Comparison of ENCODE assay signal across 11 cellular contexts in the genomic region with DNA sequence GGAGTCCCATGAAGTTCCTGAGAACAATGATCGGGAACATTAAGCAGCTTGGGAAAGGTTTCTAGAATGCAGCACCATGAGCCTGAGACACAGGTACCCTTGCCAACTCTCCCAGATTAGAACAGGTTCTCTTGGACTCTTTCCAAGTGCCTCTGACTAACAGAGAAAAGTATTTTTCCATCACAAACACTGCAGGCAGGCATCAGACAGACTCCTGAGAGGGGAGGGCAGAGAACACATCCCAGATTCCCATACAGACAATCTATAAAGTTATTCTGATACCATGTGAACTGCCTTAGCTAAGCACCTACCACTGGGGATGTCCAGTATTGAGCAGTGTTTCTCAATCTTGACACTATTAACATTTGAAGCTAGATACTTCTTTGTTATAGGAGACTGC. TPM values are rescaled to one million over a fixed set of nuclear protein-coding genes. Genes with fewer than 3 reads are reported as not detected.
DNase-seq lines count a peak whose midpoint lies in the region; ATAC-seq and TF ChIP-seq lines count a peak whose summit lies in the region.
"Had no signal": no experiment of that assay in that cellular context is flagged by ENCODE, and none has a peak within 500 bp of the region (broad histone marks: within the 10 kb centered on the region; RNA-seq: fewer than 3 reads in every experiment).

No MANE protein-coding gene starts in this region.

- intact Hi-C loops in PC-9 (cut with micrococcal nuclease; ENCODE audit: unreplicated experiment) (no loop called here), esophagus squamous epithelium (cut with DNase I) (no loop called here)

- no peak overlapping the region for H2AFZ ChIP-seq in PC-9

- POLR2A ChIA-PET in PC-9 (lab: Charles Lee; ENCODE audit: unreplicated experiment) = no interaction called here

- no peak for ATAC-seq in GM19328 (IDR thresholded peaks at IDR 0.05; ENCODE audit: unreplicated experiment)
- ATAC-seq in HG03442 (IDR thresholded peaks at IDR 0.05; ENCODE audit: unreplicated experiment) = no peak
- ATAC-seq in HG02938 (IDR thresholded peaks at IDR 0.05; ENCODE audit: unreplicated experiment) = no peak
- ATAC-seq: activated naive CD4-positive, alpha-beta T cell treated with anti-CD3 and anti-CD28 coated beads, Interleukin-2, amount 50 U/mL, for 72 hours; CD8-positive, alpha-beta T cell had no signal

- no peaks in the 10 kb centered on the region for H3K9me2 ChIP-seq in PC-9 (ENCODE audit: insufficient read depth)

- H3K9me3 ChIP-seq in PC-9 (ENCODE audit: insufficient read depth, low read depth) = no peaks in the 10 kb centered on the region
- no peaks in the 10 kb centered on the region for H3K9me3 ChIP-seq in esophagus squamous epithelium

- no peaks in the 10 kb centered on the region for H3K79me2 ChIP-seq in PC-9 (ENCODE audit: low read depth)

- no peaks in the 10 kb centered on the region for H3F3A ChIP-seq in PC-9 (ENCODE audit: insufficient read depth, low read depth)

- BruUV-seq in PC-9 (replicated peaks; lab: Mats Ljungman, UMichigan) = no TSS peak

- H3K4me1 ChIP-seq in PC-9 (replicated peaks; ENCODE audit: insufficient read depth) = 0 out of 2 replicates have a peak, but pooled peaks cover 4% of the 10 kb centered on the region
- H3K4me1 ChIP-seq in esophagus squamous epithelium = peaks cover 6 to 23% (median 7%) of the 10 kb centered on the region in 3 donors

- WGBS in esophagus squamous epithelium, 2 donors = 33 to 38% methylated on average over 1 of the region's 1 CpG

- no peaks in the 10 kb centered on the region for H4K20me1 ChIP-seq in PC-9 (ENCODE audit: insufficient read depth)

- no peak overlapping the region for H3K4me2 ChIP-seq in PC-9

- DNase-seq in Daoy (ENCODE audit: low read depth) (peak; percentile 33), PC-9 (peak; percentile 28 to 69), esophagus squamous epithelium (lab: John Stamatoyannopoulos, UW) (no peak), pons (ENCODE audit: low spot score) (peak; percentile 35), NCI-H1048 (lab: John Stamatoyannopoulos, UW) (no peak)
- DNase-seq: CD8-positive, alpha-beta T cell; NCI-H82 had no signal

- CTCF ChIA-PET in PC-9 (lab: Charles Lee) = interaction anchor here (1.1 kb wide), 1 partner anchor 254 kb away, joined by 3 read pairs; no protein-coding TSS in a partner anchor

- H3K27ac ChIP-seq in PC-9 = no peak overlapping the region
- peak overlapping the region in 3 of 4 donors; percentile 1 to 69 (median 62) for H3K27ac ChIP-seq in esophagus squamous epithelium

- H3K4me3 ChIP-seq in PC-9 (no peak overlapping the region), esophagus squamous epithelium (no peak overlapping the region)

- TF ChIP-seq CTCF in PC-9 (conservative IDR thresholded peaks at IDR 0.05) = no peak
- no peak for TF ChIP-seq CTCF in esophagus squamous epithelium (IDR thresholded peaks at IDR 0.05)

- TF ChIP-seq POLR2A in esophagus squamous epithelium (IDR thresholded peaks at IDR 0.05) = no peak

- H3K36me3 ChIP-seq in PC-9 (ENCODE audit: low read depth) = 0 out of 2 replicates have a peak, but pooled peaks cover 8% of the 10 kb centered on the region
- peaks cover 0 to 81% (median 3%) of the 10 kb centered on the region in 3 donors for H3K36me3 ChIP-seq in esophagus squamous epithelium

- H3K27me3 ChIP-seq in PC-9 (ENCODE audit: insufficient read depth, low read depth) (no peaks in the 10 kb centered on the region), esophagus squamous epithelium (no peaks in the 10 kb centered on the region)

RNA-seq across cellular contexts. Expression of a gene that starts 27.3 kb away (rescaled TPM):
- total RNA-seq in Daoy (2014; rRNA removed; shearing (Covaris generic)) = 12.7 and 31.7 TPM in 2 replicates
- total RNA-seq in PC-9 (2021) = 28.7 and 34.1 TPM in 2 replicates
- 10 to 100 TPM in 3 of 4 donors, 1 to 10 TPM in 1; 4.2 to 35.7 (median 13.4) TPM for total RNA-seq in esophagus squamous epithelium

Comparison
In these comparisons a context has a peak if more than half of its experiments do, and no peak if none do; other contexts are left out.
1. DNase-seq: peak in Daoy (single experiment), PC-9 (2 of 2) and pons (single experiment); none in esophagus squamous epithelium (single experiment) and NCI-H1048 (single experiment).